ENCODE assay signal across 11 cellular contexts in the genomic region with DNA sequence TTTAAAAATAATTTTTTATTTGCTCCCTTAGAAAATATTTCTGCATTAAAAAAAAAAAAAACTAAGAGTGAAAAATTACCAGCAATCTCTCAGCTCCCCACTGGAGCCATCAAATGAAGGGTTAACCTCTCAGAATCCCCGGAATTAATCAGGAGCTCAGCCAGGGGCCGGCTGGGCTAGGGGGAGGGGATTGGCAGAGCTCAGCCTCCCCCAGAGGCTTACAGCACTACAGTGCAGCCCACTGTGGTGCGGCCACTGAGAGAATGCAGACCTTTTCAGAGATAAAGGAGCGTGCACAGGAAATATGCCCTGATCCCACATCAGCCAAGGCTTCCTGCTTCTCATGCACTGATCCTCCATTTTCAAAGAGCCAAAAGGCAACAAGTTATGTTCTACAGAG.
A peak's percentile ranks its signal among the peaks of the same experiment; 100 is the strongest.
DNase-seq lines count a peak whose midpoint lies in the region; ATAC-seq and TF ChIP-seq lines count a peak whose summit lies in the region.
"Had no signal": no experiment of that assay in that cellular context is flagged by ENCODE, and none has a peak within 500 bp of the region (broad histone marks: within the 10 kb centered on the region; RNA-seq: fewer than 3 reads in every experiment).

No MANE protein-coding gene starts in this region.

- H3K4me1 Mint-ChIP-seq in type B pancreatic cell (ENCODE audit: unreplicated experiment): peaks cover 42% of the 10 kb centered on the region
- H3K4me1 Mint-ChIP-seq in stimulated activated naive CD8-positive, alpha-beta T cell treated with anti-CD3 and anti-CD28 coated beads, Interleukin-15, amount 100 ng/mL, for 72 hours: no peaks in the 10 kb centered on the region

- H3K27ac Mint-ChIP-seq in type B pancreatic cell: no peak overlapping the region
- no peak overlapping the region for H3K27ac Mint-ChIP-seq in stimulated activated naive CD8-positive, alpha-beta T cell treated with anti-CD3 and anti-CD28 coated beads, Interleukin-15, amount 100 ng/mL, for 72 hours

- H3K4me3 Mint-ChIP-seq in type B pancreatic cell: peak overlapping the region; percentile 2
- no peak overlapping the region for H3K4me3 Mint-ChIP-seq in stimulated activated naive CD8-positive, alpha-beta T cell treated with anti-CD3 and anti-CD28 coated beads, Interleukin-15, amount 100 ng/mL, for 72 hours

- H3K27ac ChIP-seq in brain microvascular endothelial cell: no peak overlapping the region

- H3K4me3 ChIP-seq in brain microvascular endothelial cell (ENCODE audit: low read depth, low read length): no peak overlapping the region

- ATAC-seq in Right ventricle myocardium superior (ENCODE audit: poor library complexity): peak; percentile 58
- ATAC-seq in GM19452 (IDR thresholded peaks at IDR 0.05; ENCODE audit: unreplicated experiment): no peak
- no peak for ATAC-seq in HG02623 (IDR thresholded peaks at IDR 0.05; ENCODE audit: unreplicated experiment)
- ATAC-seq in stimulated activated naive CD8-positive, alpha-beta T cell treated with anti-CD3 and anti-CD28 coated beads, Interleukin-15, amount 100 ng/mL, for 72 hours: no peak

- intact Hi-C loops in Right ventricle myocardium superior (cut with DNase I) (no loop called here), cardiac septum (cut with DNase I) (no loop called here)

- H3K9me3 Mint-ChIP-seq in type B pancreatic cell: no peaks in the 10 kb centered on the region
- no peaks in the 10 kb centered on the region for H3K9me3 Mint-ChIP-seq in stimulated activated naive CD8-positive, alpha-beta T cell treated with anti-CD3 and anti-CD28 coated beads, Interleukin-15, amount 100 ng/mL, for 72 hours

- DNase-seq in Right ventricle myocardium superior (peak; percentile 51), cardiac septum (ENCODE audit: low spot score) (no peak), brain microvascular endothelial cell (peak; percentile 60), iPS-NIHi11 (ENCODE audit: low spot score) (peak; percentile 82), type B pancreatic cell (ENCODE audit: extremely low spot score, unreplicated experiment) (no peak)
- no peak for DNase-seq in stimulated activated naive CD8-positive, alpha-beta T cell treated with anti-CD3 and anti-CD28 coated beads, Interleukin-15, amount 100 ng/mL, for 72 hours
- DNase-seq: activated CD4-positive, CD25-positive, alpha-beta regulatory T cell; NCI-H2029; stimulated activated naive CD4-positive, alpha-beta T cell had no signal

- H3K36me3 ChIP-seq in brain microvascular endothelial cell (replicated peaks): no peaks in the 10 kb centered on the region

- no peaks in the 10 kb centered on the region for H3K36me3 Mint-ChIP-seq in type B pancreatic cell

- TF ChIP-seq CTCF in brain microvascular endothelial cell (IDR thresholded peaks at IDR 0.05; ENCODE audit: low read depth, low read length, missing control alignments): no peak
- peak; percentile 58 for TF ChIP-seq CTCF in type B pancreatic cell (conservative IDR thresholded peaks at IDR 0.05)

- H3K27me3 ChIP-seq in brain microvascular endothelial cell (replicated peaks): no peaks in the 10 kb centered on the region

- in situ Hi-C loops in brain microvascular endothelial cell (cut with HindIII; ENCODE audit: low pct_ligation_motif_present, low sequenced_read_pairs): no loop called here

- H3K27me3 Mint-ChIP-seq in type B pancreatic cell: peaks cover 24% of the 10 kb centered on the region
- H3K27me3 Mint-ChIP-seq in stimulated activated naive CD8-positive, alpha-beta T cell treated with anti-CD3 and anti-CD28 coated beads, Interleukin-15, amount 100 ng/mL, for 72 hours: peaks cover 15% of the 10 kb centered on the region

Comparison
In these comparisons a context has a peak if more than half of its experiments do, and no peak if none do; other contexts are left out.
1. DNase-seq: peak in Right ventricle myocardium superior (single experiment), brain microvascular endothelial cell (single experiment) and iPS-NIHi11 (single experiment); none in cardiac septum (single experiment), type B pancreatic cell (single experiment) and stimulated activated naive CD8-positive, alpha-beta T cell treated with anti-CD3 and anti-CD28 coated beads, Interleukin-15, amount 100 ng/mL, for 72 hours (0 of 2).